19 cellular contexts compared by ENCODE assay signal in the genomic region with DNA sequence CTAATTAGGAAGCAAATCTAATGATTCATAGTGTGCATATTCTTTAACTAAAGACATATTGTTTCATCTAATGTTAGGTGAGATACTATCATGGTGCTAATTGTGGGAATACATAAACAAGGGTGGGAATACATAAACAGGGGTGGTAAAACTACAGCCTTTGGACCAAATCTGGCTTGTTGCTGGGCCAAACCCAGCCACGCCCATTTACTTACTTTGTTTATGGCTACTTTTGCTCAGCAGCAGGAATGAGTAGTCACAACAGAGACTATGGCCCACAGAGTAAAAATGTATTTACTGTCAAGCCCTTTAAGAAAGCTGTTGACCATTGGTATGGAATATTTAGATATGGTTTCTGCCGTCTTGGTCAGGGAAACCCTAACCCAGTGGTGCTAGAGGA. TPM values are rescaled to one million over a fixed set of nuclear protein-coding genes. Genes with fewer than 3 reads are reported as not detected.
DNase-seq lines count a peak whose midpoint lies in the region; ATAC-seq, FAIRE-seq and TF ChIP-seq lines count a peak whose summit lies in the region.
"Had no signal": no experiment of that assay in that cellular context is flagged by ENCODE, and none has a peak within 500 bp of the region (broad histone marks: within the 10 kb centered on the region; RNA-seq: fewer than 3 reads in every experiment).

No MANE protein-coding gene starts in this region.

- no peak for FAIRE-seq in small intestine (lab: Jason Lieb, UNC)
- FAIRE-seq: A549, D721Med, GM12891 had no signal

- peak; percentile 99 for ATAC-seq in left colon
- no peak for ATAC-seq in HG02571 (IDR thresholded peaks at IDR 0.05; ENCODE audit: unreplicated experiment)
- ATAC-seq: A549; CD8-positive, alpha-beta T cell had no signal

- H3K4me3 ChIP-seq in HEK293 (ENCODE audit: low read depth, low read length) (no peak overlapping the region), small intestine (ENCODE audit: low read depth in 1 of 2, low read length in 2 of 2) (no peak overlapping the region), esophagus squamous epithelium (no peak overlapping the region)
- H3K4me3 ChIP-seq: A549; BLaER1 treated with 17β-estradiol and CSF1 and Interleukin-3, amounts not matched to agents 10 nM and 100 nM had no signal

- H3K27me3 ChIP-seq in small intestine (ENCODE audit: control insufficient read depth in 2 of 2, insufficient read depth in 2 of 2, low read length in 2 of 2) = no peaks in the 10 kb centered on the region
- no peaks in the 10 kb centered on the region for H3K27me3 ChIP-seq in esophagus squamous epithelium
- H3K27me3 ChIP-seq: BLaER1 treated with 17β-estradiol and CSF1 and Interleukin-3, amounts not matched to agents 10 nM and 100 nM had no signal

- no peak for DNase-seq in left colon
- peak; percentile 38 for DNase-seq in small intestine
- DNase-seq in esophagus squamous epithelium (lab: John Stamatoyannopoulos, UW) = no peak
- DNase-seq in activated gamma-delta T cell treated with Interleukin-2 at 50 U/mL for 16 hours = no peak
- DNase-seq: AML-193; Caco-2; Calu3; CD4-positive, alpha-beta T cell; CD8-positive, alpha-beta T cell; DMS79 treated with DMSO at 0.1 percent for 48 hours; GF-D8 had no signal

- H3K27ac ChIP-seq in HEK293 (ENCODE audit: extremely low read depth, low read depth, low read length) (no peak overlapping the region), small intestine (ENCODE audit: low read depth in 1 of 2, low read length in 1 of 2) (no peak overlapping the region), esophagus squamous epithelium (no peak overlapping the region)
- H3K27ac ChIP-seq: 22Rv1; A549; BLaER1 treated with 17β-estradiol and CSF1 and Interleukin-3, amounts not matched to agents 10 nM and 100 nM; C4-2B had no signal

- no peak for TF ChIP-seq POLR2A in esophagus squamous epithelium (IDR thresholded peaks at IDR 0.05)

- H3K36me3 ChIP-seq in HEK293 (ENCODE audit: control insufficient read depth in 2 of 2, insufficient read depth in 1 of 2, low read length in 2 of 2) (peaks cover 0 to 23% of the 10 kb centered on the region in 2 experiments; a peak in 2 of 3 replicates), small intestine (ENCODE audit: control insufficient read depth in 2 of 2, insufficient read depth in 2 of 2, low read length in 2 of 2) (peaks cover 2% of the 10 kb centered on the region in 2 donors), esophagus squamous epithelium (peaks cover 0 to 83% (median 5%) of the 10 kb centered on the region in 3 donors)

- CTCF ChIA-PET in HEK293 (lab: Yijun Ruan, JAX) = interaction anchor here (0.5 kb wide), 1 partner anchor 48 kb away, joined by 4 read pairs; no protein-coding TSS in a partner anchor

- intact Hi-C loops in left colon (cut with DNase I, micrococcal nuclease) = no loop called here
- intact Hi-C loops in esophagus squamous epithelium (cut with DNase I) = no loop called here

- TF ChIP-seq CTCF in HEK293 (tag by site-specific recombination; IDR thresholded peaks at IDR 0.05) = no peak
- TF ChIP-seq CTCF in esophagus squamous epithelium (IDR thresholded peaks at IDR 0.05) = no peak

- POLR2A ChIA-PET in HEK293 (lab: Yijun Ruan, JAX) = no interaction called here

- H3K4me1 ChIP-seq in HEK293 (ENCODE audit: control insufficient read depth, insufficient read depth, low read length) (no peaks in the 10 kb centered on the region), small intestine (ENCODE audit: control insufficient read depth in 2 of 2, insufficient read depth in 1 of 2, low read depth in 1 of 2, low read length in 1 of 2) (no peaks in the 10 kb centered on the region), esophagus squamous epithelium (no peaks in the 10 kb centered on the region)
- H3K4me1 ChIP-seq: A549, Caco-2 had no signal

- WGBS in small intestine, 3 donors = 78 to 91% (median 82%) methylated on average over 2 of the region's 2 CpGs
- 83 to 91% methylated on average over 2 of the region's 2 CpGs for WGBS in esophagus squamous epithelium, 2 donors

- H3K9me3 ChIP-seq in HEK293 (ENCODE audit: control insufficient read depth, insufficient read depth, low read depth, low read length) = no peaks in the 10 kb centered on the region
- H3K9me3 ChIP-seq in small intestine (ENCODE audit: control insufficient read depth, low read depth) = no peaks in the 10 kb centered on the region
- H3K9me3 ChIP-seq in esophagus squamous epithelium = no peaks in the 10 kb centered on the region
- H3K9me3 ChIP-seq: A549, Caco-2 had no signal

TF ChIP-seq in HEK293, 187 proteins besides CTCF, POLR2A, EP300 and RAD21:
- TF ChIP-seq ZBTB11 (tag by site-specific recombination; conservative IDR thresholded peaks at IDR 0.05; ENCODE audit: low read depth) (no peak), KLF10 (tag by site-specific recombination; IDR thresholded peaks at IDR 0.05) (no peak), ZNF664 (tag by site-specific recombination; IDR thresholded peaks at IDR 0.05) (peak; percentile 70)

RNA-seq across cellular contexts. Expression of gene FAM135A, which starts 31.7 kb away (rescaled TPM):
- total RNA-seq in left colon (10 to 100 TPM; 54.4 to 68.4 TPM), esophagus squamous epithelium (100 to 1,000 TPM in 3 of 4 donors, 10 to 100 TPM in 1; 81.4 to 142 (median 120) TPM)
- polyA plus RNA-seq in small intestine = 10 to 100 TPM; 17.4 to 48.8 (median 34.9) TPM
